In the genomic region with DNA sequence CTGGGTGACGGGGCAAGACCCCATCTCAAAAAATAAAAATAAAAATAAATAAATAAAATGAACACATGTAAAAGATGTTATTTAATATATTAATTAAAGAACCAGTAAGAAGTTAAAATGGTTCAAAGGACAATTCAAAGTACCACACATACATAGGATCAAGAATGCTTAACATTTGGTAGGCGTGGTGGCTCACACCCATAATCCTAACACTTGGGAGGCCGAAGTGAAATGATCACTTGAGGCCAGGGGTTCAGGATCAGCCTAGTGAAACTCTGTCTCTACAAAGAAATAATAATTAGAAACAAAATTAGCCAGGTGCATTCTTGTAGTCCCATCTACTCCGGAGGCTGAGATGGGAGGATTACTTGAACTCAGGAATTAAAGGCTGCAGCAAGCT, we compare ENCODE assay signal across 1 cellular context.
TF ChIP-seq lines count a peak whose summit lies in the region.

No MANE protein-coding gene starts in this region.

TF ChIP-seq in HepG2, 621 proteins besides CTCF, POLR2A, EP300 and RAD21 (continued from another document):
- no peak for TF ChIP-seq PRDM15 (CRISPR knock-in tag; IDR thresholded peaks at IDR 0.05)
- TF ChIP-seq CREB1 (IDR thresholded peaks at IDR 0.05) = no peak
- no peak for TF ChIP-seq CREB1 (CRISPR knock-in tag; IDR thresholded peaks at IDR 0.05)
- no peak for TF ChIP-seq NAIF1 (CRISPR knock-in tag; IDR thresholded peaks at IDR 0.05; ENCODE audit: borderline replicate concordance)
- TF ChIP-seq ZBTB14 (CRISPR knock-in tag; IDR thresholded peaks at IDR 0.05) = no peak
- TF ChIP-seq EHMT2 (IDR thresholded peaks at IDR 0.05; ENCODE audit: borderline replicate concordance, low read depth, low read length) = no peak
- TF ChIP-seq ZNF646 (CRISPR knock-in tag; IDR thresholded peaks at IDR 0.05) = no peak
- TF ChIP-seq DPF2 (CRISPR knock-in tag; IDR thresholded peaks at IDR 0.05; ENCODE audit: borderline replicate concordance, low read depth) = no peak
- TF ChIP-seq ZNF629 (CRISPR knock-in tag; conservative IDR thresholded peaks at IDR 0.05) = no peak
- TF ChIP-seq ZC3H13 (CRISPR knock-in tag; IDR thresholded peaks at IDR 0.05) = no peak
- no peak for TF ChIP-seq ZBTB1 (CRISPR knock-in tag; IDR thresholded peaks at IDR 0.05; ENCODE audit: borderline replicate concordance)
- no peak for TF ChIP-seq CHCHD3 (CRISPR knock-in tag; IDR thresholded peaks at IDR 0.05)
- TF ChIP-seq FOXA1 (IDR thresholded peaks at IDR 0.05) = no peak
- TF ChIP-seq FOXA1 (CRISPR knock-in tag; IDR thresholded peaks at IDR 0.05) = no peak
- no peak for TF ChIP-seq ZNF768 (CRISPR knock-in tag; IDR thresholded peaks at IDR 0.05)
- TF ChIP-seq PHF5A (CRISPR knock-in tag; IDR thresholded peaks at IDR 0.05; ENCODE audit: low read depth, unreplicated experiment) = no peak
- no peak for TF ChIP-seq KAT7 (CRISPR knock-in tag; IDR thresholded peaks at IDR 0.05; ENCODE audit: borderline replicate concordance)
- TF ChIP-seq, protein P1, sequence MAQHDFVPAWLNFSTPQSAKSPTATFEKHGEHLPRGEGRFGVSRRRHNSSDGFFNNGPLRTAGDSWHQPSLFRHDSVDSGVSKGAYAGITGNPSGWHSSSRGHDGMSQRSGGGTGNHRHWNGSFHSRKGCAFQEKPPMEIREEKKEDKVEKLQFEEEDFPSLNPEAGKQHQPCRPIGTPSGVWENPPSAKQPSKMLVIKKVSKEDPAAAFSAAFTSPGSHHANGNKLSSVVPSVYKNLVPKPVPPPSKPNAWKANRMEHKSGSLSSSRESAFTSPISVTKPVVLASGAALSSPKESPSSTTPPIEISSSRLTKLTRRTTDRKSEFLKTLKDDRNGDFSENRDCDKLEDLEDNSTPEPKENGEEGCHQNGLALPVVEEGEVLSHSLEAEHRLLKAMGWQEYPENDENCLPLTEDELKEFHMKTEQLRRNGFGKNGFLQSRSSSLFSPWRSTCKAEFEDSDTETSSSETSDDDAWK (CRISPR knock-in tag; IDR thresholded peaks at IDR 0.05) = no peak
- TF ChIP-seq MBNL3 (CRISPR knock-in tag; conservative IDR thresholded peaks at IDR 0.05) = no peak
- TF ChIP-seq HINFP (CRISPR knock-in tag; IDR thresholded peaks at IDR 0.05; ENCODE audit: low read depth) = no peak
